9 cellular contexts compared by ENCODE assay signal in genomic region chr1:41492341-41492848, GRCh38. TPM values are rescaled to one million over a fixed set of nuclear protein-coding genes. Genes with fewer than 3 reads are reported as not detected.
DNase-seq lines count a peak whose midpoint lies in the region; ATAC-seq, FAIRE-seq and TF ChIP-seq lines count a peak whose summit lies in the region.
"Had no signal": no experiment of that assay in that cellular context is flagged by ENCODE, and none has a peak within 500 bp of the region (broad histone marks: within the 10 kb centered on the region; RNA-seq: fewer than 3 reads in every experiment).

No MANE protein-coding gene starts in this region.

- FAIRE-seq in HepG2 (lab: Jason Lieb, UNC): no peak

- H3K27me3 Mint-ChIP-seq in activated T-cell treated with anti-CD3 and anti-CD28 coated beads, Interleukin-2, amount 50 U/mL, for 24 hours: peaks cover 32% of the 10 kb centered on the region

- peaks cover 0 to 7% of the 10 kb centered on the region in 2 experiments; a peak in 2 of 5 replicates for H3K27me3 ChIP-seq in HepG2 (ENCODE audit: control insufficient read depth in 1 of 2, insufficient read depth in 2 of 2, low read length in 2 of 2)
- no peaks in the 10 kb centered on the region for H3K27me3 ChIP-seq in uterus

- H3K4me3 ChIP-seq in HepG2 (replicated peaks in 1 of 3; ENCODE audit: insufficient read depth in 1 of 3, low read depth in 2 of 3, low read length in 3 of 3): no peak overlapping the region
- no peak overlapping the region for H3K4me3 ChIP-seq in uterus

- no peak for TF ChIP-seq POLR2A in HepG2 (IDR thresholded peaks at IDR 0.05; ENCODE audit: insufficient read depth in 1 of 2, low read depth in 2 of 2, low read length in 2 of 2)
- no peak for TF ChIP-seq POLR2A in uterus (IDR thresholded peaks at IDR 0.05)

- POLR2A ChIA-PET in HepG2 (lab: Yijun Ruan, JAX): no interaction called here

- H3K9me3 Mint-ChIP-seq in activated T-cell treated with anti-CD3 and anti-CD28 coated beads, Interleukin-2, amount 50 U/mL, for 24 hours: no peaks in the 10 kb centered on the region

- H3K36me3 Mint-ChIP-seq in activated T-cell treated with anti-CD3 and anti-CD28 coated beads, Interleukin-2, amount 50 U/mL, for 24 hours (ENCODE audit: low read depth): no peaks in the 10 kb centered on the region

- ATAC-seq in HepG2 (peak; percentile 42), GM18498 (IDR thresholded peaks at IDR 0.05; ENCODE audit: unreplicated experiment) (no peak), HG03460 (IDR thresholded peaks at IDR 0.05; ENCODE audit: unreplicated experiment) (no peak)

- 2% methylated on average over 6 of the region's 7 CpGs for WGBS in HepG2 (ENCODE audit: low lambda C conversion rate)

- no TSS peak for BruUV-seq in HepG2 (replicated peaks; lab: Mats Ljungman, UMichigan)

- no peak overlapping the region for H2AFZ ChIP-seq in HepG2 (ENCODE audit: low read length)

- no peaks in the 10 kb centered on the region for H3K9me3 ChIP-seq in HepG2 (ENCODE audit: low read length)
- H3K9me3 ChIP-seq in uterus: no peaks in the 10 kb centered on the region

- TF ChIP-seq EP300 in Ishikawa (IDR thresholded peaks at IDR 0.05; ENCODE audit: borderline replicate concordance) (no peak), HepG2 (IDR thresholded peaks at IDR 0.05; ENCODE audit: low read depth in 2 of 2, low read length in 2 of 2) (no peak), HepG2 (CRISPR knock-in tag; IDR thresholded peaks at IDR 0.05; ENCODE audit: borderline replicate concordance) (no peak)

- in situ Hi-C loops in HepG2 (cut with HindIII; ENCODE audit: extremely low pct_ligation_motif_present, low pct_unique_long_range_greater_than_20kb): no loop called here

- CTCF ChIA-PET in HepG2 (lab: Yijun Ruan, JAX; ENCODE audit: low intra/inter-chr PET ratio, low total read pairs): no interaction called here

- H3K4me1 Mint-ChIP-seq in activated T-cell treated with anti-CD3 and anti-CD28 coated beads, Interleukin-2, amount 50 U/mL, for 24 hours (ENCODE audit: low read depth): peaks cover 9% of the 10 kb centered on the region

- no peaks in the 10 kb centered on the region for H4K20me1 ChIP-seq in HepG2 (ENCODE audit: insufficient read depth, low read length)

- H3K27ac ChIP-seq in HepG2 (ENCODE audit: extremely low read length, insufficient read depth, low read length) (no peak overlapping the region), uterus (no peak overlapping the region)

- H3K9ac ChIP-seq in HepG2 (ENCODE audit: insufficient read depth, low read depth, low read length): no peak overlapping the region

- H3K4me1 ChIP-seq in HepG2 (ENCODE audit: insufficient read depth, low read length) (no peaks in the 10 kb centered on the region), uterus (peaks cover 0 to 16% of the 10 kb centered on the region in 2 donors)

- TF ChIP-seq RAD21 in Ishikawa (IDR thresholded peaks at IDR 0.05; ENCODE audit: low read depth): peak; percentile 38; the same call in 1 of the 2 replicates
- TF ChIP-seq RAD21 in HepG2 (CRISPR knock-in tag; IDR thresholded peaks at IDR 0.05): no peak

- TF ChIP-seq CTCF in HepG2 (CRISPR knock-in tag; IDR thresholded peaks at IDR 0.05): peak; percentile 45
- peak in 1 of 4 experiments; percentile 1 for TF ChIP-seq CTCF in uterus (IDR thresholded peaks at IDR 0.05)

- H3K4me2 ChIP-seq in HepG2 (ENCODE audit: low read depth, low read length): no peak overlapping the region

- H3K79me2 ChIP-seq in HepG2 (ENCODE audit: insufficient read depth, low read length): no peaks in the 10 kb centered on the region

- peak; percentile 79 for DNase-seq in DMS53 (lab: John Stamatoyannopoulos, UW)
- peak; percentile 66 for DNase-seq in activated T-cell treated with anti-CD3 and anti-CD28 coated beads, Interleukin-2, amount 50 U/mL, for 24 hours
- no peak for DNase-seq in HepG2 (ENCODE audit: low spot score)
- DNase-seq in uterus: no peak
- DNase-seq in activated gamma-delta T cell treated with Interleukin-2 at 50 U/mL for 16 hours: no peak

- H3K36me3 ChIP-seq in HepG2 (replicated peaks in 1 of 2; ENCODE audit: control insufficient read depth in 1 of 2, insufficient read depth in 2 of 2, low read length in 2 of 2) (no peaks in the 10 kb centered on the region), uterus (no peaks in the 10 kb centered on the region)

- H3K27ac Mint-ChIP-seq in activated T-cell treated with anti-CD3 and anti-CD28 coated beads, Interleukin-2, amount 50 U/mL, for 24 hours: no peak overlapping the region

- H3K4me3 Mint-ChIP-seq in activated T-cell treated with anti-CD3 and anti-CD28 coated beads, Interleukin-2, amount 50 U/mL, for 24 hours: no peak overlapping the region

- intact Hi-C loops in HepG2 (cut with micrococcal nuclease; ENCODE audit: unreplicated experiment): no loop called here
- intact Hi-C loops in uterus (cut with DNase I; ENCODE audit: low total_unique reads): no loop called here

TF ChIP-seq in Ishikawa, 13 proteins besides CTCF, POLR2A, EP300 and RAD21:
- no peak for TF ChIP-seq TEAD4 (IDR thresholded peaks at IDR 0.05)
- no peak for TF ChIP-seq FOXM1 (IDR thresholded peaks at IDR 0.05; ENCODE audit: borderline replicate concordance, low read depth)
- no peak for TF ChIP-seq NFIC (IDR thresholded peaks at IDR 0.05)

TF ChIP-seq in HepG2, 621 proteins besides CTCF, POLR2A, EP300 and RAD21:
- TF ChIP-seq ZKSCAN1 (IDR thresholded peaks at IDR 0.05; ENCODE audit: low read length) (peak; percentile 77; the same call in 1 of the 2 replicates), ZBTB26 (CRISPR knock-in tag; IDR thresholded peaks at IDR 0.05; ENCODE audit: borderline replicate concordance) (no peak)

RNA-seq across cellular contexts. Expression of gene EDN2, which starts 7.9 kb away (rescaled TPM):
- total RNA-seq in HepG2 (2016; rRNA removed; fragmentation: Illumina TruSeq; extraction: Trizol) (not detected in 2 replicates), uterus (1 to 10 TPM in 2 of 4 donors, not detected in 2; 1.6 to 3.7 TPM)
- not detected in 2 replicates for total RNA-seq in HepG2 (2016; cell fraction: cytosol; rRNA removed; fragmentation: Illumina TruSeq; extraction: Trizol; ENCODE audit: low read depth)
- total RNA-seq in HepG2 (2016; cell fraction: insoluble cytoplasmic fraction; rRNA removed; fragmentation: Illumina TruSeq; extraction: Trizol): not detected in 2 replicates
- total RNA-seq in HepG2 (2016; cell fraction: membrane; rRNA removed; fragmentation: Illumina TruSeq; extraction: Trizol): not detected in 2 replicates
- total RNA-seq in HepG2 (2016; cell fraction: nucleus; rRNA removed; fragmentation: Illumina TruSeq; extraction: Trizol): not detected in 2 replicates
- polyA plus RNA-seq in HepG2 (2011; rRNA removed): not detected in 2 replicates
- not detected in 2 replicates for polyA plus RNA-seq in HepG2 (2011; cell fraction: cytosol; rRNA removed)
- polyA plus RNA-seq in HepG2 (2011; cell fraction: nucleus; rRNA removed): not detected in 2 replicates
- not detected in 2 replicates for polyA plus RNA-seq in HepG2 (2012)
- not detected in 2 replicates for polyA plus RNA-seq in HepG2 (2016; cell fraction: cytosol; fragmentation: Illumina TruSeq; extraction: Trizol; ENCODE audit: low read depth)
- not detected in 2 replicates for polyA plus RNA-seq in HepG2 (2016; cell fraction: insoluble cytoplasmic fraction; fragmentation: Illumina TruSeq; extraction: Trizol; ENCODE audit: low read depth)
- polyA plus RNA-seq in HepG2 (2016; cell fraction: membrane; fragmentation: Illumina TruSeq; extraction: Trizol; ENCODE audit: low read depth): not detected in 2 replicates
- not detected in 2 replicates for polyA plus RNA-seq in HepG2 (2016; cell fraction: nucleus; fragmentation: Illumina TruSeq; extraction: Trizol; ENCODE audit: insufficient read depth, low read depth)
- polyA minus RNA-seq in HepG2 (2011; rRNA and poly(A)+ RNA removed; ENCODE audit: low replicate concordance): 1.1 TPM in 1 of 2 replicates, not detected in the other
- polyA minus RNA-seq in HepG2 (2011; cell fraction: cytosol; rRNA and poly(A)+ RNA removed): not detected in 2 replicates
- not detected in 2 replicates for polyA minus RNA-seq in HepG2 (2011; cell fraction: nucleus; rRNA and poly(A)+ RNA removed)
- total RNA-seq: M059J had no signal

Comparison
In these comparisons a context has a peak if more than half of its experiments do, and no peak if none do; other contexts are left out.
1. DNase-seq: peak in DMS53 (single experiment) and activated T-cell treated with anti-CD3 and anti-CD28 coated beads, Interleukin-2, amount 50 U/mL, for 24 hours (single experiment); none in HepG2 (single experiment), uterus (0 of 2) and activated gamma-delta T cell treated with Interleukin-2 at 50 U/mL for 16 hours (single experiment).